8 cellular contexts compared by ENCODE assay signal in the genomic region with DNA sequence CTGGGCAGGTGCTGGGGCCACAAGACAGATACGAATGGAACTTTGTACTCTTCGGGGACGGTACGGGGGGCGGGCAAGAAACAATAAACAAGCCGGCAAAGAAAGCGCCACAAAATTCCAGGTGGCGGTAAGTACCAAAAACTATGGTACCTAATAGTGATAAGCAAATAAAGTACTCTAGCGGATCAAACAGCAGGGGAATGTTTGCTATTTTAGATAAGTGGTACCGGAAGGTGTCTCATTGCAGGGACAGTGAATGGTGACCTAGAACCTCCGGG. TPM values are rescaled to one million over a fixed set of nuclear protein-coding genes. Genes with fewer than 3 reads are reported as not detected.
DNase-seq lines count a peak whose midpoint lies in the region; ATAC-seq, FAIRE-seq and TF ChIP-seq lines count a peak whose summit lies in the region.

No MANE protein-coding gene starts in this region.

- TF ChIP-seq CTCF in foreskin keratinocyte (conservative IDR thresholded peaks at IDR 0.05) = no peak

- peaks cover 19% of the 10 kb centered on the region for H3K27me3 Mint-ChIP-seq in activated CD4-positive, alpha-beta memory T cell treated with anti-CD3 and anti-CD28 coated beads, Interleukin-2, amount 10 ng/mL, durations not matched to agents 7 days and 5 days

- POLR2A ChIA-PET in activated CD4-positive, alpha-beta memory T cell treated with anti-CD3 and anti-CD28 coated beads, Interleukin-2, amount 10 ng/mL, durations not matched to agents 7 days and 5 days (lab: Charles Lee) = interaction anchor here (1.0 to 3.1 kb wide), 19 partner anchors 8 to 207 kb away, joined by 3 to 32 read pairs (median 5); a partner anchor contains a TSS

- H3K4me3 ChIP-seq in iPS-11a (ENCODE audit: low read depth, low read length) = peak overlapping the region; percentile 40
- H3K4me3 ChIP-seq in small intestine (ENCODE audit: low read depth in 1 of 2, low read length in 2 of 2) = peak overlapping the region in 1 of 2 donors; percentile 54

- no peaks in the 10 kb centered on the region for H3K9me3 Mint-ChIP-seq in activated CD4-positive, alpha-beta memory T cell treated with anti-CD3 and anti-CD28 coated beads, Interleukin-2, amount 10 ng/mL, durations not matched to agents 7 days and 5 days

- peak overlapping the region; percentile 39 to 71 for H3K27ac ChIP-seq in small intestine (ENCODE audit: low read depth in 1 of 2, low read length in 1 of 2)
- H3K27ac ChIP-seq in foreskin keratinocyte = no peak overlapping the region

- no peak for ATAC-seq in foreskin keratinocyte

- 24 to 48% (median 32%) methylated on average over 11 of the region's 11 CpGs for WGBS in small intestine, 3 donors

- peaks cover 33% of the 10 kb centered on the region for H3K4me1 Mint-ChIP-seq in activated CD4-positive, alpha-beta memory T cell treated with anti-CD3 and anti-CD28 coated beads, Interleukin-2, amount 10 ng/mL, durations not matched to agents 7 days and 5 days

- peak overlapping the region; percentile 51 for H3K27ac Mint-ChIP-seq in activated CD4-positive, alpha-beta memory T cell treated with anti-CD3 and anti-CD28 coated beads, Interleukin-2, amount 10 ng/mL, durations not matched to agents 7 days and 5 days

- H3K36me3 Mint-ChIP-seq in activated CD4-positive, alpha-beta memory T cell treated with anti-CD3 and anti-CD28 coated beads, Interleukin-2, amount 10 ng/mL, durations not matched to agents 7 days and 5 days (ENCODE audit: low read depth) = no peaks in the 10 kb centered on the region

- DNase-seq in NCI-H2029 treated with DMSO at 0.1 percent for 48 hours (lab: John Stamatoyannopoulos, UW) = peak; percentile 72
- DNase-seq in NCI-H2029 (lab: John Stamatoyannopoulos, UW) = no peak
- no peak for DNase-seq in activated CD4-positive, alpha-beta memory T cell treated with anti-CD3 and anti-CD28 coated beads, Interleukin-2, amount 10 ng/mL, durations not matched to agents 7 days and 5 days
- no peak for DNase-seq in small intestine
- DNase-seq in foreskin keratinocyte = no peak
- DNase-seq in DMS153 treated with DMSO at 0.1 percent for 48 hours (lab: John Stamatoyannopoulos, UW; ENCODE audit: unreplicated experiment) = no peak
- no peak for DNase-seq in NCI-H1417 treated with DMSO at 0.1 percent for 48 hours (lab: John Stamatoyannopoulos, UW)

- no peaks in the 10 kb centered on the region for H3K27me3 ChIP-seq in small intestine (ENCODE audit: control insufficient read depth in 2 of 2, insufficient read depth in 2 of 2, low read length in 2 of 2)
- H3K27me3 ChIP-seq in foreskin keratinocyte = peaks cover 4% of the 10 kb centered on the region

- CTCF ChIA-PET in activated CD4-positive, alpha-beta memory T cell treated with anti-CD3 and anti-CD28 coated beads, Interleukin-2, amount 10 ng/mL, durations not matched to agents 7 days and 5 days (lab: Charles Lee) = interaction anchor here (0.5 to 2.7 kb wide), 13 partner anchors 11 to 211 kb away, joined by 3 to 26 read pairs (median 7); a partner anchor contains a TSS

- peak overlapping the region; percentile 72 for H3K4me3 Mint-ChIP-seq in activated CD4-positive, alpha-beta memory T cell treated with anti-CD3 and anti-CD28 coated beads, Interleukin-2, amount 10 ng/mL, durations not matched to agents 7 days and 5 days

- no peaks in the 10 kb centered on the region for H3K36me3 ChIP-seq in small intestine (ENCODE audit: control insufficient read depth in 2 of 2, insufficient read depth in 2 of 2, low read length in 2 of 2)

- H3K9me3 ChIP-seq in small intestine (ENCODE audit: control insufficient read depth, low read depth) = no peaks in the 10 kb centered on the region

- FAIRE-seq in small intestine (lab: Jason Lieb, UNC) = no peak

- H3K4me1 ChIP-seq in small intestine (ENCODE audit: control insufficient read depth in 2 of 2, insufficient read depth in 1 of 2, low read depth in 1 of 2, low read length in 1 of 2) = no peaks in the 10 kb centered on the region
- H3K4me1 ChIP-seq in foreskin keratinocyte = no peaks in the 10 kb centered on the region

RNA-seq across cellular contexts. Expression of a gene that starts 15.1 kb away (rescaled TPM):
- 10 to 100 TPM; 33.1 to 33.3 TPM for total RNA-seq in activated CD4-positive, alpha-beta memory T cell treated with anti-CD3 and anti-CD28 coated beads, Interleukin-2, amount 10 ng/mL, durations not matched to agents 7 days and 5 days
- polyA plus RNA-seq in small intestine = 10 to 100 TPM; 14.4 to 31.1 (median 28.2) TPM
- 18.6 and 18.8 TPM in 2 replicates for total RNA-seq in foreskin keratinocyte
- 9.1 and 9.3 TPM in 2 replicates for polyA plus RNA-seq in foreskin keratinocyte

RNA-seq across cellular contexts. Expression of a gene that starts 53.5 kb away (rescaled TPM):
- total RNA-seq in activated CD4-positive, alpha-beta memory T cell treated with anti-CD3 and anti-CD28 coated beads, Interleukin-2, amount 10 ng/mL, durations not matched to agents 7 days and 5 days = 10 to 100 TPM; 37.7 to 38.4 TPM
- polyA plus RNA-seq in small intestine = 10 to 100 TPM; 35.6 to 84.5 (median 82.1) TPM
- total RNA-seq in foreskin keratinocyte = 17.6 and 27.1 TPM in 2 replicates
- polyA plus RNA-seq in foreskin keratinocyte = 22.8 and 34.0 TPM in 2 replicates
